23 cellular contexts compared by ENCODE assay signal in genomic region chrX:100090931-100091330, GRCh38.
A peak's percentile ranks its signal among the peaks of the same experiment; 100 is the strongest.
DNase-seq lines count a peak whose midpoint lies in the region; ATAC-seq and TF ChIP-seq lines count a peak whose summit lies in the region.
"Had no signal": no experiment of that assay in that cellular context is flagged by ENCODE, and none has a peak within 500 bp of the region (broad histone marks: within the 10 kb centered on the region; RNA-seq: fewer than 3 reads in every experiment).

No MANE protein-coding gene starts in this region.

- TF ChIP-seq CTCF in astrocyte of the spinal cord (IDR thresholded peaks at IDR 0.05; ENCODE audit: low read depth, low read length), result no peak

- H3F3A ChIP-seq in GM23248 (ENCODE audit: insufficient read depth), result no peaks in the 10 kb centered on the region

- H3K36me3 ChIP-seq in GM23248 (ENCODE audit: low read depth), result no peaks in the 10 kb centered on the region
- H3K36me3 ChIP-seq: left lung, right lobe of liver, uterus had no signal

- no peaks in the 10 kb centered on the region for H3K9me3 ChIP-seq in GM23248 (ENCODE audit: low read depth)
- H3K9me3 ChIP-seq: left lung, right lobe of liver, uterus had no signal

- DNase-seq in GM23248 (peak; percentile 84), astrocyte of the spinal cord (ENCODE audit: low read depth, low spot score) (peak; percentile 49), kidney tubule cell (ENCODE audit: low spot score) (peak; percentile 80), DMS 273 (lab: John Stamatoyannopoulos, UW; ENCODE audit: unreplicated experiment) (no peak), NCI-H187 (lab: John Stamatoyannopoulos, UW) (no peak), OCI-M1 (lab: John Stamatoyannopoulos, UW) (no peak)
- DNase-seq: activated CD4-positive, alpha-beta T cell treated with anti-CD3 and anti-CD28 coated beads, Interleukin-2, amount 50 U/mL, for 4 hours; activated CD8-positive, alpha-beta memory T cell treated with anti-CD3 and anti-CD28 coated beads, Interleukin-2, amount 50 U/mL, for 4 hours; AML-193; CD8-positive, alpha-beta memory T cell; DMS79; H7; head of caudate nucleus; left lung; midbrain; NCI-H1417 treated with DMSO at 0.1 percent for 48 hours; NCI-H510A; right lobe of liver; uterus had no signal

- H3K9ac ChIP-seq in GM23248, result no peak overlapping the region
- H3K9ac ChIP-seq: parathyroid adenoma had no signal

- ATAC-seq in GM21619 (IDR thresholded peaks at IDR 0.05; ENCODE audit: unreplicated experiment), result no peak
- ATAC-seq: left lung, right lobe of liver, WTC11 had no signal

- WGBS in GM23248 (ENCODE audit: low coverage in 1 of 2, low lambda C conversion rate in 2 of 2, missing lambda C conversion rate in 2 of 2), 2 experiments, result 0 to 4% methylated on average over 2 to 3 of the region's 3 CpGs

- no peak overlapping the region for H3K4me2 ChIP-seq in GM23248 (ENCODE audit: unreplicated experiment)

- H3K79me2 ChIP-seq in GM23248 (ENCODE audit: insufficient read depth), result no peaks in the 10 kb centered on the region
- H3K79me2 ChIP-seq: parathyroid adenoma had no signal

- in situ Hi-C loops in GM23248 (cut with MboI) (no loop called here), astrocyte of the spinal cord (cut with HindIII; ENCODE audit: low sequenced_read_pairs) (no loop called here)

- H3K4me3 ChIP-seq in GM23248 (no peak overlapping the region), astrocyte of the spinal cord (ENCODE audit: low read depth, low read length) (no peak overlapping the region)
- H3K4me3 ChIP-seq: left lung, right lobe of liver, SK-N-MC, uterus had no signal

- H3K27me3 ChIP-seq in GM23248 (replicated peaks; ENCODE audit: insufficient read depth), result no peaks in the 10 kb centered on the region
- H3K27me3 ChIP-seq: left lung, right lobe of liver, uterus had no signal

- H3K9me2 ChIP-seq in GM23248 (ENCODE audit: insufficient read depth), result no peaks in the 10 kb centered on the region

- H2AFZ ChIP-seq in GM23248, result no peak overlapping the region
- H2AFZ ChIP-seq: parathyroid adenoma had no signal

- H3K4me1 ChIP-seq in GM23248 (ENCODE audit: insufficient read depth), result peaks cover 16% of the 10 kb centered on the region
- H3K4me1 ChIP-seq: left lung, parathyroid adenoma, right lobe of liver, uterus had no signal

- no peak overlapping the region for H3K27ac ChIP-seq in GM23248
- H3K27ac ChIP-seq: left lung, parathyroid adenoma, right lobe of liver, SK-N-MC, uterus had no signal

- H4K20me1 ChIP-seq in GM23248 (ENCODE audit: insufficient read depth), result no peaks in the 10 kb centered on the region

Comparison
In these comparisons a context has a peak if more than half of its experiments do, and no peak if none do; other contexts are left out.
1. DNase-seq: peak in GM23248 (single experiment), astrocyte of the spinal cord (single experiment) and kidney tubule cell (single experiment); none in DMS 273 (single experiment), NCI-H187 (0 of 2) and OCI-M1 (single experiment).